Comparison of ENCODE assay signal across 9 cellular contexts in the genomic region with DNA sequence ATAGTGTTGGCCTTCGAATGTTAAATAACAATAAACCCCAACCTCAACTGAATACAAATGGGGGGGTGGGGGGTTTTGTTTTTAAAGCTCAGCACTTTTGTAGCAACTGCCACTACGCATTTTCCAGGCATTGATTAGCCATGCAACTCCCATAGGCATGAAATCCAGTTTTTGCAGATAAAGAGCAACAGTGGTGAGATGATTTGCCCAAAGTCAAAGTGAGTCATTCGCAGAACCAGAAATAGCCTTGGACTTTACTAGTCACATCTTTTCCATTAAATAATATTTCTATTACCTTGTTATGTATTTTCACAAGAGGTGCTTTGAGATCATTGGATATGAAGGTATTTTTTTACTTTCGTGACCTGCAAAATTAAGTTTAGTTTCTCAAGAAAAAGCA. TPM values are rescaled to one million over a fixed set of nuclear protein-coding genes. Genes with fewer than 3 reads are reported as not detected.
DNase-seq lines count a peak whose midpoint lies in the region; ATAC-seq and TF ChIP-seq lines count a peak whose summit lies in the region.
"Had no signal": no experiment of that assay in that cellular context is flagged by ENCODE, and none has a peak within 500 bp of the region (broad histone marks: within the 10 kb centered on the region; RNA-seq: fewer than 3 reads in every experiment).

No MANE protein-coding gene starts in this region.

- no peaks in the 10 kb centered on the region for H3K27me3 ChIP-seq in CD4-positive, CD25-positive, alpha-beta regulatory T cell (ENCODE audit: control insufficient read depth, insufficient read depth, low read length)
- H3K27me3 ChIP-seq in brain microvascular endothelial cell (replicated peaks): no peaks in the 10 kb centered on the region

- H3K9me3 Mint-ChIP-seq in CD4-positive, CD25-positive, alpha-beta regulatory T cell: peaks cover 0 to 1% (median 0%) of the 10 kb centered on the region in 7 donors
- no peaks in the 10 kb centered on the region for H3K9me3 Mint-ChIP-seq in natural killer cell treated with Interleukin-12 subunit alpha and Interleukin-12 subunit beta and Interleukin-15 and Interleukin-18, amount 100 ng/mL, for 72 hours

- no peaks in the 10 kb centered on the region for H3K36me3 Mint-ChIP-seq in CD4-positive, CD25-positive, alpha-beta regulatory T cell
- peaks cover 6% of the 10 kb centered on the region for H3K36me3 Mint-ChIP-seq in natural killer cell treated with Interleukin-12 subunit alpha and Interleukin-12 subunit beta and Interleukin-15 and Interleukin-18, amount 100 ng/mL, for 72 hours

- no peak overlapping the region for H3K27ac ChIP-seq in CD4-positive, CD25-positive, alpha-beta regulatory T cell (ENCODE audit: insufficient read depth, low read length, poor library complexity, severe bottlenecking)
- H3K27ac ChIP-seq in brain microvascular endothelial cell: no peak overlapping the region

- no peak for TF ChIP-seq CTCF in brain microvascular endothelial cell (IDR thresholded peaks at IDR 0.05; ENCODE audit: low read depth, low read length, missing control alignments)

- peak overlapping the region in 2 of 3 donors; percentile 5 for H3K27ac Mint-ChIP-seq in CD4-positive, CD25-positive, alpha-beta regulatory T cell
- no peak overlapping the region for H3K27ac Mint-ChIP-seq in natural killer cell treated with Interleukin-12 subunit alpha and Interleukin-12 subunit beta and Interleukin-15 and Interleukin-18, amount 100 ng/mL, for 72 hours

- DNase-seq in CD4-positive, CD25-positive, alpha-beta regulatory T cell: no peak
- DNase-seq in HT1080 (ENCODE audit: low read depth) (peak; percentile 35), brain microvascular endothelial cell (peak; percentile 34), H4 (ENCODE audit: low spot score) (no peak), hippocampal formation (lab: John Stamatoyannopoulos, UW) (no peak), DMS53 (lab: John Stamatoyannopoulos, UW) (no peak), COR-L47 (lab: John Stamatoyannopoulos, UW) (no peak)
- no peak for DNase-seq in natural killer cell treated with Interleukin-12 subunit alpha and Interleukin-12 subunit beta and Interleukin-15 and Interleukin-18, amount 100 ng/mL, for 72 hours (ENCODE audit: low spot score)
- DNase-seq: NCI-H226 had no signal

- H3K36me3 ChIP-seq in CD4-positive, CD25-positive, alpha-beta regulatory T cell (ENCODE audit: control insufficient read depth, insufficient read depth, low read length): no peaks in the 10 kb centered on the region
- H3K36me3 ChIP-seq in brain microvascular endothelial cell (replicated peaks): no peaks in the 10 kb centered on the region

- H3K4me3 Mint-ChIP-seq in CD4-positive, CD25-positive, alpha-beta regulatory T cell: peak overlapping the region; percentile 15 to 72 (median 46)
- H3K4me3 Mint-ChIP-seq in natural killer cell treated with Interleukin-12 subunit alpha and Interleukin-12 subunit beta and Interleukin-15 and Interleukin-18, amount 100 ng/mL, for 72 hours: peak overlapping the region; percentile 52

- H3K27me3 Mint-ChIP-seq in CD4-positive, CD25-positive, alpha-beta regulatory T cell: peaks cover 13% of the 10 kb centered on the region
- H3K27me3 Mint-ChIP-seq in natural killer cell treated with Interleukin-12 subunit alpha and Interleukin-12 subunit beta and Interleukin-15 and Interleukin-18, amount 100 ng/mL, for 72 hours: no peaks in the 10 kb centered on the region

- no peak for ATAC-seq in CD4-positive, CD25-positive, alpha-beta regulatory T cell (ENCODE audit: low read depth in 2 of 2)
- no peak for ATAC-seq in natural killer cell treated with Interleukin-12 subunit alpha and Interleukin-12 subunit beta and Interleukin-15 and Interleukin-18, amount 100 ng/mL, for 72 hours

- in situ Hi-C loops in brain microvascular endothelial cell (cut with HindIII; ENCODE audit: low pct_ligation_motif_present, low sequenced_read_pairs): no loop called here

- peaks cover 24 to 34% (median 31%) of the 10 kb centered on the region in 4 donors for H3K4me1 Mint-ChIP-seq in CD4-positive, CD25-positive, alpha-beta regulatory T cell
- H3K4me1 Mint-ChIP-seq in natural killer cell treated with Interleukin-12 subunit alpha and Interleukin-12 subunit beta and Interleukin-15 and Interleukin-18, amount 100 ng/mL, for 72 hours (ENCODE audit: low read depth in 2 of 2): peaks cover 31 to 38% of the 10 kb centered on the region in 2 donors

- no peak overlapping the region for H3K4me3 ChIP-seq in CD4-positive, CD25-positive, alpha-beta regulatory T cell (ENCODE audit: low read depth, low read length)
- H3K4me3 ChIP-seq in brain microvascular endothelial cell (ENCODE audit: low read depth, low read length): peak overlapping the region; percentile 68

- no peaks in the 10 kb centered on the region for H3K9me3 ChIP-seq in CD4-positive, CD25-positive, alpha-beta regulatory T cell (ENCODE audit: control insufficient read depth in 2 of 2, low read length in 2 of 2)

- H3K4me1 ChIP-seq in CD4-positive, CD25-positive, alpha-beta regulatory T cell (ENCODE audit: control insufficient read depth, insufficient read depth, low read length, poor library complexity, severe bottlenecking): peaks cover 36% of the 10 kb centered on the region

RNA-seq across cellular contexts. Expression of gene PHF21A, which starts 1.7 kb away (rescaled TPM):
- total RNA-seq in CD4-positive, CD25-positive, alpha-beta regulatory T cell: 111 TPM
- 10 to 100 TPM in 1 of 4 donors, 1 to 10 TPM in 3; 6.0 to 11.3 (median 7.8) TPM for polyA plus RNA-seq in CD4-positive, CD25-positive, alpha-beta regulatory T cell
- total RNA-seq in HT1080 (2014; rRNA removed; shearing (Covaris generic)): 4.2 and 7.0 TPM in 2 replicates
- 15.1 and 25.4 TPM in 2 replicates for polyA plus RNA-seq in HT1080 (2015; cell fraction: cytosol; rRNA removed)
- 28.6 and 33.3 TPM in 2 replicates for polyA plus RNA-seq in HT1080 (2015; cell fraction: nucleus; rRNA removed)
- 10 to 100 TPM; 50.3 to 64.3 TPM for total RNA-seq in natural killer cell treated with Interleukin-12 subunit alpha and Interleukin-12 subunit beta and Interleukin-15 and Interleukin-18, amount 100 ng/mL, for 72 hours
- total RNA-seq in H4 (2014; rRNA removed; shearing (Covaris generic)): 8.0 and 39.9 TPM in 2 replicates

Comparison
In these comparisons a context has a peak if more than half of its experiments do, and no peak if none do; other contexts are left out.
1. DNase-seq: peak in HT1080 (single experiment) and brain microvascular endothelial cell (single experiment); none in CD4-positive, CD25-positive, alpha-beta regulatory T cell (0 of 3), natural killer cell treated with Interleukin-12 subunit alpha and Interleukin-12 subunit beta and Interleukin-15 and Interleukin-18, amount 100 ng/mL, for 72 hours (single experiment), H4 (single experiment), hippocampal formation (0 of 2), DMS53 (single experiment) and COR-L47 (single experiment).
2. H3K27ac Mint-ChIP-seq: peak in CD4-positive, CD25-positive, alpha-beta regulatory T cell (2 of 3); none in natural killer cell treated with Interleukin-12 subunit alpha and Interleukin-12 subunit beta and Interleukin-15 and Interleukin-18, amount 100 ng/mL, for 72 hours (0 of 2).